Comparison of ENCODE assay signal across 9 cellular contexts in genomic region chr16:30927789-30928378, GRCh38. TPM values are rescaled to one million over a fixed set of nuclear protein-coding genes. Genes with fewer than 3 reads are reported as not detected.
DNase-seq lines count a peak whose midpoint lies in the region; ATAC-seq and TF ChIP-seq lines count a peak whose summit lies in the region.
"Had no signal": no experiment of that assay in that cellular context is flagged by ENCODE, and none has a peak within 500 bp of the region (broad histone marks: within the 10 kb centered on the region; RNA-seq: fewer than 3 reads in every experiment).

No MANE protein-coding gene starts in this region.

- no peak overlapping the region for H3K4me3 Mint-ChIP-seq in activated naive CD4-positive, alpha-beta T cell treated with anti-CD3 and anti-CD28 coated beads, Interleukin-2, amount 10 ng/mL, durations not matched to agents 7 days and 5 days

- no peak overlapping the region for H3K4me3 ChIP-seq in left ventricle myocardium inferior

- H3K27ac ChIP-seq in left ventricle myocardium inferior (replicated peaks) = peak overlapping the region; percentile 14

- ATAC-seq in Right ventricle myocardium superior (ENCODE audit: poor library complexity) = peak; percentile 10
- ATAC-seq in GM19035 (IDR thresholded peaks at IDR 0.05; ENCODE audit: unreplicated experiment) = no peak

- intact Hi-C loops in Right ventricle myocardium superior (cut with DNase I) (loop anchor here (10.0 kb wide), 1 partner anchor 1123 kb away; the partner anchor contains the start of gene MAZ), cardiac septum (cut with DNase I) (loop anchor here (1.0 kb wide), 1 partner anchor 166 kb away; the partner anchor contains the start of genes CFAP119 and RNF40), left ventricle myocardium inferior (cut with micrococcal nuclease) (no loop called here)

- no peaks in the 10 kb centered on the region for H3K27me3 Mint-ChIP-seq in activated naive CD4-positive, alpha-beta T cell treated with anti-CD3 and anti-CD28 coated beads, Interleukin-2, amount 10 ng/mL, durations not matched to agents 7 days and 5 days
- H3K27me3 Mint-ChIP-seq: CD8-positive, alpha-beta memory T cell had no signal

- peak; percentile 63 for DNase-seq in Right ventricle myocardium superior
- no peak for DNase-seq in cardiac septum (ENCODE audit: low spot score)
- DNase-seq in NCI-H2196 (lab: John Stamatoyannopoulos, UW; ENCODE audit: unreplicated experiment) = peak; percentile 89
- DNase-seq in activated naive CD4-positive, alpha-beta T cell treated with anti-CD3 and anti-CD28 coated beads, Interleukin-2, amount 10 ng/mL, durations not matched to agents 7 days and 5 days = peak; percentile 46
- no peak for DNase-seq in left ventricle myocardium inferior
- DNase-seq in stimulated activated CD4-positive, alpha-beta T cell treated with anti-CD3 and anti-CD28 coated beads, Interleukin-1b, Interleukin-23, amount 100 ng/mL, for 48 hours = peak; percentile 36
- no peak for DNase-seq in ureter (ENCODE audit: low spot score)

- peaks cover 27% of the 10 kb centered on the region for H3K36me3 ChIP-seq in left ventricle myocardium inferior

- CTCF ChIA-PET in activated naive CD4-positive, alpha-beta T cell treated with anti-CD3 and anti-CD28 coated beads, Interleukin-2, amount 10 ng/mL, durations not matched to agents 7 days and 5 days (lab: Charles Lee) = interaction anchor here (1.8 to 3.6 kb wide), 3 partner anchors 8 to 83 kb away, joined by 8 to 16 read pairs (median 14); no protein-coding TSS in a partner anchor

- peaks cover 26% of the 10 kb centered on the region for H3K4me1 Mint-ChIP-seq in activated naive CD4-positive, alpha-beta T cell treated with anti-CD3 and anti-CD28 coated beads, Interleukin-2, amount 10 ng/mL, durations not matched to agents 7 days and 5 days

- peaks cover 17% of the 10 kb centered on the region for H3K36me3 Mint-ChIP-seq in activated naive CD4-positive, alpha-beta T cell treated with anti-CD3 and anti-CD28 coated beads, Interleukin-2, amount 10 ng/mL, durations not matched to agents 7 days and 5 days

- H3K27ac Mint-ChIP-seq in activated naive CD4-positive, alpha-beta T cell treated with anti-CD3 and anti-CD28 coated beads, Interleukin-2, amount 10 ng/mL, durations not matched to agents 7 days and 5 days = no peak overlapping the region

- H3K27me3 ChIP-seq in left ventricle myocardium inferior (ENCODE audit: low read depth) = no peaks in the 10 kb centered on the region

- no peaks in the 10 kb centered on the region for H3K9me3 Mint-ChIP-seq in activated naive CD4-positive, alpha-beta T cell treated with anti-CD3 and anti-CD28 coated beads, Interleukin-2, amount 10 ng/mL, durations not matched to agents 7 days and 5 days
- H3K9me3 Mint-ChIP-seq: CD8-positive, alpha-beta memory T cell had no signal

- peaks cover 35% of the 10 kb centered on the region for H3K4me1 ChIP-seq in left ventricle myocardium inferior

- no peaks in the 10 kb centered on the region for H3K9me3 ChIP-seq in left ventricle myocardium inferior (replicated peaks)

- no peak for TF ChIP-seq CTCF in left ventricle myocardium inferior (IDR thresholded peaks at IDR 0.05; ENCODE audit: borderline replicate concordance)

RNA-seq across cellular contexts. Expression of gene FBXL19, which starts 4.5 kb away (rescaled TPM):
- total RNA-seq in Right ventricle myocardium superior (4.7 TPM), cardiac septum (8.0 TPM), left ventricle myocardium inferior (6.3 TPM), ureter (25.7 TPM)

RNA-seq across cellular contexts. Expression of gene ORAI3, which starts 21.0 kb away (rescaled TPM):
- 9.5 TPM for total RNA-seq in Right ventricle myocardium superior
- total RNA-seq in cardiac septum = 9.5 TPM
- 12.2 TPM for total RNA-seq in left ventricle myocardium inferior
- total RNA-seq in ureter = 25.9 TPM

RNA-seq across cellular contexts. Expression of gene SETD1A, which starts 29.7 kb away (rescaled TPM):
- total RNA-seq in Right ventricle myocardium superior (6.9 TPM), cardiac septum (9.6 TPM), left ventricle myocardium inferior (7.4 TPM), ureter (19.6 TPM)

RNA-seq across cellular contexts. Expression of gene CTF1, which starts 31.5 kb away (rescaled TPM):
- 6.5 TPM for total RNA-seq in Right ventricle myocardium superior
- 17.7 TPM for total RNA-seq in cardiac septum
- total RNA-seq in left ventricle myocardium inferior = 9.6 TPM
- total RNA-seq in ureter = 8.2 TPM

RNA-seq across cellular contexts. Expression of gene BCL7C, which starts 34.0 kb away (rescaled TPM):
- total RNA-seq in Right ventricle myocardium superior (28.8 TPM), cardiac septum (27.6 TPM), left ventricle myocardium inferior (25.2 TPM), ureter (35.9 TPM)

Comparison
In these comparisons a context has a peak if more than half of its experiments do, and no peak if none do; other contexts are left out.
1. DNase-seq: peak in Right ventricle myocardium superior (single experiment), NCI-H2196 (single experiment), activated naive CD4-positive, alpha-beta T cell treated with anti-CD3 and anti-CD28 coated beads, Interleukin-2, amount 10 ng/mL, durations not matched to agents 7 days and 5 days (single experiment) and stimulated activated CD4-positive, alpha-beta T cell treated with anti-CD3 and anti-CD28 coated beads, Interleukin-1b, Interleukin-23, amount 100 ng/mL, for 48 hours (single experiment); none in cardiac septum (single experiment), left ventricle myocardium inferior (single experiment) and ureter (single experiment).